Comparison of ENCODE assay signal across 8 cellular contexts in the genomic region with DNA sequence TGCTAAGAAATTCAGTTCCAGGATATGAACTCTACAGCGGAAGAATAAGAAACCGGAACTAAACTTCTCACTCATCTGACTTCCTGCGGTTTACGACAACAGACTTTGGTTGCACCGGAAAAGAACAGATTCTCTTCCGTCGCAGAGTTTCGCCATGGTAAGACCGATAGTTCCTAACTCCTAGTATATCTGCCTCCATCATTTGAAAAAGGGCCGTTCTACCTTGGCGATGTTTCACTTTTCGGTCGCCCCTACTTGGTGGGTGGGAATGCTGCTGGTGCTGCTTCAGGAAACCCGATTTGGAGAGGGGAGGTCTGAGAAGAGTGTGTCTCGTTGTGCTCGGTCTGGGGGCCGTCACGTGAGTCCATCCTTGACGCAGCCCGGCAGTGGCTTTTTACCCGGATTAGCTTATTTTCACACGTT. TPM values are rescaled to one million over a fixed set of nuclear protein-coding genes. Genes with fewer than 3 reads are reported as not detected.
DNase-seq lines count a peak whose midpoint lies in the region; ATAC-seq and TF ChIP-seq lines count a peak whose summit lies in the region.

Gene RPS4Y1 (plus strand): TSS at position 132 of the 423 bp plus-strand sequence. CDS start 23 bp downstream, at position 155.

- no peak within 1 kb of the TSS for H3K27ac ChIP-seq in CD4-positive, alpha-beta T cell (ENCODE audit: low read depth, low read length)

- ATAC-seq in CD4-positive, alpha-beta T cell (ENCODE audit: poor library complexity) = peak; percentile 89
- ATAC-seq in HG02678 (IDR thresholded peaks at IDR 0.05; ENCODE audit: unreplicated experiment) (peak; percentile 91), natural killer cell (peak in 2 of 3 donors; percentile 88 to 93)

- H3K4me1 Mint-ChIP-seq in CD4-positive, alpha-beta T cell (ENCODE audit: low read depth) = peaks cover 52% of the 10 kb centered on the region
- peaks cover 23% of the 10 kb centered on the region for H3K4me1 Mint-ChIP-seq in dendritic cell treated with granulocyte-macrophage colony-stimulating factor and Interleukin-4, amounts not matched to agents 40 ng/mL and 50 ng/mL, for 4 days (ENCODE audit: low read depth)
- H3K4me1 Mint-ChIP-seq in natural killer cell = peaks cover 0 to 34% of the 10 kb centered on the region in 2 donors

- H3K27me3 Mint-ChIP-seq in CD4-positive, alpha-beta T cell = no peaks in the 10 kb centered on the region
- peaks cover 3% of the 10 kb centered on the region for H3K27me3 Mint-ChIP-seq in dendritic cell treated with granulocyte-macrophage colony-stimulating factor and Interleukin-4, amounts not matched to agents 40 ng/mL and 50 ng/mL, for 4 days
- no peaks in the 10 kb centered on the region for H3K27me3 Mint-ChIP-seq in natural killer cell (ENCODE audit: low read depth in 2 of 2)

- H3K4me3 ChIP-seq in BE2C (ENCODE audit: low read depth, low read length) = no peak within 1 kb of the TSS

- CTCF ChIA-PET in CD4-positive, alpha-beta T cell (lab: Charles Lee) = no interaction called here

- H3K4me1 ChIP-seq in BE2C = no peaks in the 10 kb centered on the region

- DNase-seq in CD4-positive, alpha-beta T cell = peak in 7 of 10 experiments; percentile 16 to 50 (median 30)
- peak; percentile 56 for DNase-seq in SKM-1 (lab: John Stamatoyannopoulos, UW; ENCODE audit: unreplicated experiment)
- DNase-seq in natural killer cell = peak; percentile 52
- DNase-seq in NCI-H345 (lab: John Stamatoyannopoulos, UW) = no peak
- DNase-seq in DMS 273 treated with DMSO at 0.1 percent for 48 hours (lab: John Stamatoyannopoulos, UW) = no peak
- no peak for DNase-seq in BE2C

- peak within 1 kb of the TSS; percentile 93 for H3K27ac Mint-ChIP-seq in CD4-positive, alpha-beta T cell
- H3K27ac Mint-ChIP-seq in dendritic cell treated with granulocyte-macrophage colony-stimulating factor and Interleukin-4, amounts not matched to agents 40 ng/mL and 50 ng/mL, for 4 days = peak within 1 kb of the TSS; percentile 76
- H3K27ac Mint-ChIP-seq in natural killer cell = peak within 1 kb of the TSS in 1 of 2 donors; percentile 90

- no peaks in the 10 kb centered on the region for H3K27me3 ChIP-seq in CD4-positive, alpha-beta T cell (ENCODE audit: control insufficient read depth, insufficient read depth, low read length)
- H3K27me3 ChIP-seq in BE2C = no peaks in the 10 kb centered on the region

- peak within 1 kb of the TSS; percentile 98 for H3K4me3 Mint-ChIP-seq in CD4-positive, alpha-beta T cell
- peak within 1 kb of the TSS; percentile 79 for H3K4me3 Mint-ChIP-seq in dendritic cell treated with granulocyte-macrophage colony-stimulating factor and Interleukin-4, amounts not matched to agents 40 ng/mL and 50 ng/mL, for 4 days
- H3K4me3 Mint-ChIP-seq in natural killer cell = no peak within 1 kb of the TSS

- TF ChIP-seq CTCF in CD4-positive, alpha-beta T cell (IDR thresholded peaks at IDR 0.05) = no peak
- TF ChIP-seq CTCF in natural killer cell (IDR thresholded peaks at IDR 0.05) (no peak), BE2C (IDR thresholded peaks at IDR 0.05; ENCODE audit: low read depth, low read length) (no peak)

- H3K9me3 Mint-ChIP-seq in CD4-positive, alpha-beta T cell = peaks cover 2% of the 10 kb centered on the region
- no peaks in the 10 kb centered on the region for H3K9me3 Mint-ChIP-seq in dendritic cell treated with granulocyte-macrophage colony-stimulating factor and Interleukin-4, amounts not matched to agents 40 ng/mL and 50 ng/mL, for 4 days
- H3K9me3 Mint-ChIP-seq in natural killer cell = no peaks in the 10 kb centered on the region

- H3K9me3 ChIP-seq in CD4-positive, alpha-beta T cell (ENCODE audit: control insufficient read depth, low read length) = no peaks in the 10 kb centered on the region
- H3K9me3 ChIP-seq in BE2C = no peaks in the 10 kb centered on the region

- POLR2A ChIA-PET in CD4-positive, alpha-beta T cell (lab: Charles Lee) = no interaction called here

- peaks cover 53% of the 10 kb centered on the region for H3K36me3 Mint-ChIP-seq in CD4-positive, alpha-beta T cell (ENCODE audit: low read depth)
- H3K36me3 Mint-ChIP-seq in dendritic cell treated with granulocyte-macrophage colony-stimulating factor and Interleukin-4, amounts not matched to agents 40 ng/mL and 50 ng/mL, for 4 days (ENCODE audit: low read depth) = peaks cover 42% of the 10 kb centered on the region
- no peaks in the 10 kb centered on the region for H3K36me3 Mint-ChIP-seq in natural killer cell

- intact Hi-C loops in CD4-positive, alpha-beta T cell (cut with DNase I, micrococcal nuclease) = loop anchor here (2.0 to 5.0 kb wide), 3 partner anchors 95 to 161 kb away; partner anchors contain the start of gene ZFY (in 1 of the 2)
- intact Hi-C loops in dendritic cell treated with granulocyte-macrophage colony-stimulating factor and Interleukin-4, amounts not matched to agents 40 ng/mL and 50 ng/mL, for 4 days (cut with micrococcal nuclease) = loop anchor here (10.0 kb wide), 1 partner anchor 163 kb away; no protein-coding TSS in a partner anchor
- intact Hi-C loops in natural killer cell (cut with micrococcal nuclease) = loop anchor here (2.0 kb wide), 1 partner anchor 93 kb away; the partner anchor contains the start of gene ZFY

- H3K36me3 ChIP-seq in BE2C = no peaks in the 10 kb centered on the region

RNA-seq across cellular contexts. Expression of gene RPS4Y1, which starts in this region (rescaled TPM):
- 100 to 1,000 TPM; 495 to 496 TPM for total RNA-seq in CD4-positive, alpha-beta T cell
- total RNA-seq in natural killer cell = 100 to 1,000 TPM in 2 of 3 donors, not detected in 1; 231 to 240 TPM
- not detected for polyA plus RNA-seq in BE2C (2012; ENCODE audit: insufficient read depth, insufficient read length, low read depth)

Comparison
In these comparisons a context has a peak if more than half of its experiments do, and no peak if none do; other contexts are left out.
1. DNase-seq: peak in CD4-positive, alpha-beta T cell (7 of 10), SKM-1 (single experiment) and natural killer cell (single experiment); none in NCI-H345 (single experiment), DMS 273 treated with DMSO at 0.1 percent for 48 hours (single experiment) and BE2C (single experiment).
2. Peak in every context shown above with its lines, with median percentiles within 50 percentile points of each other: ATAC-seq.